Comparison of ENCODE assay signal across 23 cellular contexts in genomic region chr22:47219789-47220188, GRCh38.
"Had no signal": no experiment of that assay in that cellular context is flagged by ENCODE, and none has a peak within 500 bp of the region (broad histone marks: within the 10 kb centered on the region; RNA-seq: fewer than 3 reads in every experiment).

No MANE protein-coding gene starts in this region.

- H3K4me1 ChIP-seq: foreskin keratinocyte, gastroesophageal sphincter, heart left ventricle, left lung, suprapubic skin, thyroid gland, vagina had no signal

- H3K27ac ChIP-seq: dorsolateral prefrontal cortex, epithelial cell of prostate, foreskin keratinocyte, gastroesophageal sphincter, heart left ventricle, hepatocyte, left lung, suprapubic skin, thyroid gland, vagina had no signal

- H3K27ac Mint-ChIP-seq: natural killer cell treated with Interleukin-12 subunit alpha and Interleukin-12 subunit beta and Interleukin-15 and Interleukin-18, amount 100 ng/mL, for 72 hours had no signal

- H3K4me1 Mint-ChIP-seq: stimulated activated naive CD8-positive, alpha-beta T cell treated with anti-CD3 and anti-CD28 coated beads, Interleukin-15, amount 100 ng/mL, for 72 hours had no signal

- H3K4me3 Mint-ChIP-seq: natural killer cell treated with Interleukin-12 subunit alpha and Interleukin-12 subunit beta and Interleukin-15 and Interleukin-18, amount 100 ng/mL, for 72 hours; neural crest cell; stimulated activated naive CD8-positive, alpha-beta T cell treated with anti-CD3 and anti-CD28 coated beads, Interleukin-15, amount 100 ng/mL, for 72 hours had no signal

- H3K27me3 Mint-ChIP-seq: natural killer cell treated with Interleukin-12 subunit alpha and Interleukin-12 subunit beta and Interleukin-15 and Interleukin-18, amount 100 ng/mL, for 72 hours had no signal

- H3K4me3 ChIP-seq: dorsolateral prefrontal cortex, gastroesophageal sphincter, heart left ventricle, hepatocyte, left lung, suprapubic skin, thyroid gland, vagina had no signal

- H3K36me3 ChIP-seq: gastroesophageal sphincter, heart left ventricle, left lung, suprapubic skin, thyroid gland, vagina had no signal

- ATAC-seq: esophagus mucosa; foreskin keratinocyte; gastroesophageal sphincter; heart left ventricle; left lung; natural killer cell treated with Interleukin-12 subunit alpha and Interleukin-12 subunit beta and Interleukin-15 and Interleukin-18, amount 100 ng/mL, for 72 hours; stimulated activated naive CD8-positive, alpha-beta T cell treated with anti-CD3 and anti-CD28 coated beads, Interleukin-15, amount 100 ng/mL, for 72 hours had no signal

- H3K9me3 ChIP-seq: gastroesophageal sphincter, left lung, suprapubic skin, thyroid gland, vagina had no signal

- DNase-seq: caudate nucleus; cerebellar nuclear complex; effector CD4-positive, alpha-beta T cell; foreskin keratinocyte; heart left ventricle; kidney; left lung; small intestine; stimulated activated CD4-positive, alpha-beta T cell treated with anti-CD3 and anti-CD28 coated beads, Interleukin-15, amount 100 ng/mL, for 24 hours; stimulated activated CD4-positive, alpha-beta T cell treated with anti-CD3 and anti-CD28 coated beads, Interleukin-2, amount 100 ng/mL, for 48 hours; stimulated activated naive CD4-positive, alpha-beta T cell; stimulated activated naive CD8-positive, alpha-beta T cell treated with anti-CD3 and anti-CD28 coated beads, Interleukin-15, amount 100 ng/mL, for 72 hours; thyroid gland; trophoblast cell had no signal

- H3K36me3 Mint-ChIP-seq: natural killer cell treated with Interleukin-12 subunit alpha and Interleukin-12 subunit beta and Interleukin-15 and Interleukin-18, amount 100 ng/mL, for 72 hours had no signal

- H3K27me3 ChIP-seq: dorsolateral prefrontal cortex, foreskin keratinocyte, hepatocyte, left lung, suprapubic skin, thyroid gland, vagina had no signal

- H3K9me3 Mint-ChIP-seq: natural killer cell treated with Interleukin-12 subunit alpha and Interleukin-12 subunit beta and Interleukin-15 and Interleukin-18, amount 100 ng/mL, for 72 hours; stimulated activated naive CD8-positive, alpha-beta T cell treated with anti-CD3 and anti-CD28 coated beads, Interleukin-15, amount 100 ng/mL, for 72 hours had no signal
